8 cellular contexts compared by ENCODE assay signal in genomic region chr20:23048283-23049200, GRCh38. TPM values are rescaled to one million over a fixed set of nuclear protein-coding genes. Genes with fewer than 3 reads are reported as not detected.
DNase-seq lines count a peak whose midpoint lies in the region; ATAC-seq and TF ChIP-seq lines count a peak whose summit lies in the region.

No MANE protein-coding gene starts in this region.

- TF ChIP-seq CTCF in GM13977 (IDR thresholded peaks at IDR 0.05; ENCODE audit: extremely low read depth, insufficient read depth, missing control alignments) = peak; percentile 43

- DNase-seq in 8988T = peak; percentile 43
- peak; percentile 53 for DNase-seq in GM13977 (ENCODE audit: low spot score)
- peak; percentile 53 to 60 for DNase-seq in SJSA1 (ENCODE audit: low read depth in 1 of 2, low spot score in 2 of 2)
- DNase-seq in globus pallidus (ENCODE audit: low spot score) = no peak

- H3K4me3 ChIP-seq in SJSA1 (peak overlapping the region; percentile 39), muscle layer of colon (ENCODE audit: low read depth in 1 of 2, low read length in 2 of 2) (peak overlapping the region; percentile 38 to 53)

- H3K9ac ChIP-seq in muscle layer of colon (ENCODE audit: low read length) = no peak overlapping the region

- in situ Hi-C loops in GM13977 (cut with MboI; ENCODE audit: low pct_unique_long_range_greater_than_20kb, low sequenced_read_pairs, unreplicated experiment) = no loop called here

- ATAC-seq in esophagus mucosa = peak; percentile 53
- ATAC-seq in GM21723 (IDR thresholded peaks at IDR 0.05; ENCODE audit: unreplicated experiment) = no peak
- ATAC-seq in GM19328 (IDR thresholded peaks at IDR 0.05; ENCODE audit: unreplicated experiment) = no peak

- no peak overlapping the region for H3K27ac ChIP-seq in SJSA1
- peak overlapping the region; percentile 19 for H3K27ac ChIP-seq in muscle layer of colon (ENCODE audit: low read depth, low read length)

- H3K36me3 ChIP-seq in SJSA1 = no peaks in the 10 kb centered on the region
- H3K36me3 ChIP-seq in muscle layer of colon (ENCODE audit: insufficient read depth, low read length) = no peaks in the 10 kb centered on the region

- peaks cover 44% of the 10 kb centered on the region for H3K4me1 ChIP-seq in SJSA1 (replicated peaks)
- H3K4me1 ChIP-seq in muscle layer of colon (ENCODE audit: insufficient read depth, low read length) = no peaks in the 10 kb centered on the region

- peaks cover 10% of the 10 kb centered on the region; the same call in 1 of the 2 replicates for H3K27me3 ChIP-seq in SJSA1 (replicated peaks)
- H3K27me3 ChIP-seq in muscle layer of colon (ENCODE audit: control insufficient read depth in 1 of 2, insufficient read depth in 2 of 2, low read length in 2 of 2) = peaks cover 15 to 50% of the 10 kb centered on the region in 2 donors

- no peaks in the 10 kb centered on the region for H3K9me3 ChIP-seq in SJSA1 (replicated peaks)
- no peaks in the 10 kb centered on the region for H3K9me3 ChIP-seq in muscle layer of colon (ENCODE audit: low read length)

RNA-seq across cellular contexts. Expression of gene THBD, which starts 0.9 kb away (rescaled TPM):
- 4.2 and 4.7 TPM in 2 replicates for total RNA-seq in SJSA1 (2014; rRNA removed; shearing (Covaris generic))
- 46.5 TPM for total RNA-seq in esophagus mucosa

RNA-seq across cellular contexts. Expression of gene SSTR4, which starts 13.4 kb away (rescaled TPM):
- total RNA-seq in SJSA1 (2014; rRNA removed; shearing (Covaris generic)) = not detected in 2 replicates
- total RNA-seq in esophagus mucosa = not detected

RNA-seq across cellular contexts. Expression of gene CD93, which starts 37.6 kb away (rescaled TPM):
- total RNA-seq in SJSA1 (2014; rRNA removed; shearing (Covaris generic)) = not detected in 2 replicates
- total RNA-seq in esophagus mucosa = 7.9 TPM
